ENCODE assay signal across 22 cellular contexts in the genomic region with DNA sequence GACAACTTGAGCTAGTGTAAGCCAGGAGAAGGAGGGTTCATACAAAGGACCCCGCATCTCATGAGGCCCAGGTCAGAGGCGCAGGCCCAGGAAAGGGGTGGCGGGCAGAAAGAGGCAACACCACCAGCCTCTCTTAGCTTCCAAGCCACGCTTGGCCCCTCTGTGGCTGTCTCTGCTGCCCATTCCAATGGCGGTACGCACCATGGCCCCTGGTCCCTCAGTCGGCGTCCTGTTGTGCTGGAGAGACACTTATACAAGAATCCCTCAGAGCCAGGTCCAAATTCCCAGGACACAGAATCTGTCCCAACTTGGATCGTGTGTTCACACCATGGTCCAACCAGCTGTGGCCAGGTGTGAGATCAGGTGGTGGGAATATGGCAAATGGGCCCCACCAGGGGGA.
"Had no signal": no experiment of that assay in that cellular context is flagged by ENCODE, and none has a peak within 500 bp of the region (broad histone marks: within the 10 kb centered on the region; RNA-seq: fewer than 3 reads in every experiment).

No MANE protein-coding gene starts in this region.

- DNase-seq: cortex of kidney; dorsolateral prefrontal cortex; effector memory CD8-positive, alpha-beta T cell; esophagus squamous epithelium; foreskin fibroblast; glutamatergic neuron; immature natural killer cell; left lung; lower lobe of right lung; naive thymus-derived CD4-positive, alpha-beta T cell; nephron progenitor cell; ovary; sigmoid colon; stimulated activated CD4-positive, alpha-beta T cell treated with anti-CD3 and anti-CD28 coated beads, Interleukin-2, amount 100 ng/mL, for 24 hours; stimulated activated CD4-positive, alpha-beta T cell treated with anti-CD3 and anti-CD28 coated beads, Interleukin-4, amount 100 ng/mL, for 4 hours; stimulated activated naive B cell treated with anti-CD40 and anti-IgM and Interleukin-4, amounts not matched to agents 10 μg/mL and 1 μg/mL and 100 μg/mL, for 72 hours; stimulated activated naive CD8-positive, alpha-beta T cell treated with anti-CD3 and anti-CD28 coated beads, Interleukin-15, amount 100 ng/mL, for 72 hours; testis had no signal

- H3K4me3 ChIP-seq: dorsolateral prefrontal cortex, esophagus squamous epithelium, gastroesophageal sphincter, left lung, lower lobe of right lung, ovary, right atrium auricular region, sigmoid colon, skin epidermis, testis, tibial nerve had no signal

- H3K27ac ChIP-seq: dorsolateral prefrontal cortex, esophagus squamous epithelium, gastroesophageal sphincter, left lung, lower lobe of right lung, ovary, right atrium auricular region, sigmoid colon, skin epidermis, testis, tibial nerve had no signal

- H3K27me3 ChIP-seq: esophagus squamous epithelium, gastroesophageal sphincter, ovary, right atrium auricular region, testis, tibial nerve had no signal

- H3K4me1 ChIP-seq: esophagus squamous epithelium, lower lobe of right lung, right atrium auricular region, sigmoid colon, testis had no signal

- H3K9me3 ChIP-seq: esophagus squamous epithelium, gastroesophageal sphincter, left lung, lower lobe of right lung, ovary, right atrium auricular region, sigmoid colon, testis, tibial nerve had no signal

- ATAC-seq: effector memory CD8-positive, alpha-beta T cell; gastroesophageal sphincter; left lung; lower lobe of right lung; naive thymus-derived CD4-positive, alpha-beta T cell; stimulated activated naive B cell treated with anti-CD40 and anti-IgM and Interleukin-4, amounts not matched to agents 10 μg/mL and 1 μg/mL and 100 μg/mL, for 72 hours; stimulated activated naive CD8-positive, alpha-beta T cell treated with anti-CD3 and anti-CD28 coated beads, Interleukin-15, amount 100 ng/mL, for 72 hours had no signal

- H3K36me3 ChIP-seq: esophagus squamous epithelium, gastroesophageal sphincter, left lung, lower lobe of right lung, ovary, right atrium auricular region, sigmoid colon, tibial nerve had no signal
